1 cellular context compared by ENCODE assay signal in the genomic region with DNA sequence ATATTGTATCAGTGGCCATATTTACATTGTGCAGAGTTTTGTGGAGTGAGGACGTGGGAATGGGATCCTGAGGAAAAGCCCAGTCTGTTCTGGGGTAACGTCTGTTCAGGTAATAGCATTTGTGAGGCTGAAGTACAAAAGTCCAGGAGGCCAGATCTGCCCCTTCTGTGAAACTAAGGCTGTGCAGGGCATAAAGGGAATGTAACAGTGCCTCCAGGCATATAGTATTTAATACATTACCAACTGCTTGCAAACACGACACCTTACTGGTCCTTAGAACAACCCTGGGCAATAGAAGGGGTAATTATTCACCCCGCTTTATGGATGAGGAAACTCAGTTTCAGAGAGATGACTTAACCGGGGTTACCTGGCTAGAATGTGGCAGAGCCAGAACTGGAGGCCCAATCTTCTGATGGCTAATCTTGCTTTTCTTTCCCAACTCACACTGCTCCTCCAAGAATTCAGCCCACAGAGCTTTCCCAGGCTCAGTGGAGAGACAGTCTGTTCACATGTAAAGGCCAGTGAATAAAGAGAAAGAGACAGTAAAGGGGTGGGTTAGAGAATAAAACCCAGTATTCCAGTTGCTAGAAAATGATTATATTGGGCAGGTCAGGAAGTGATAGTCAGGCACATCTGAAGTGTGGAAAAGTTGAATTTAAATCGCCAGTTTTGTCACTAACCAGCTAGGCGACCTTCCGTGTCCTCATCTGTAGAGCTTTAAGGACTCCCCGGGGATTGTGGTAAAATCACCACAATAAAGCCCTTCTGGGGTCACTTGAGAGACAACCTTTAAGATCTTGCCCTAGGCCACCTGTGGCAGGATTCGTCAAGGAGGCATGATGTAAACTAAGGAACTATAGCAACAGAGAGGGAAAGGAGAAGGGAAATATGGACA.
TF ChIP-seq lines count a peak whose summit lies in the region.

No MANE protein-coding gene starts in this region.

TF ChIP-seq in A549, 52 proteins besides CTCF, POLR2A, EP300 and RAD21 (continued from another document):
- no peak for TF ChIP-seq FOXS1 (CRISPR knock-in tag; IDR thresholded peaks at IDR 0.05)
- TF ChIP-seq NPAS2 (CRISPR knock-in tag; IDR thresholded peaks at IDR 0.05; ENCODE audit: borderline replicate concordance): no peak
- TF ChIP-seq, protein P1, sequence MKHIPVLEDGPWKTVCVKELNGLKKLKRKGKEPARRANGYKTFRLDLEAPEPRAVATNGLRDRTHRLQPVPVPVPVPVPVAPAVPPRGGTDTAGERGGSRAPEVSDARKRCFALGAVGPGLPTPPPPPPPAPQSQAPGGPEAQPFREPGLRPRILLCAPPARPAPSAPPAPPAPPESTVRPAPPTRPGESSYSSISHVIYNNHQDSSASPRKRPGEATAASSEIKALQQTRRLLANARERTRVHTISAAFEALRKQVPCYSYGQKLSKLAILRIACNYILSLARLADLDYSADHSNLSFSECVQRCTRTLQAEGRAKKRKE (CRISPR knock-in tag; IDR thresholded peaks at IDR 0.05; ENCODE audit: low read depth): no peak
- no peak for TF ChIP-seq FOSL2 (IDR thresholded peaks at IDR 0.05)
- no peak for TF ChIP-seq FOSL2 (CRISPR knock-in tag; IDR thresholded peaks at IDR 0.05)
- no peak for TF ChIP-seq RNF2 (IDR thresholded peaks at IDR 0.05; ENCODE audit: borderline replicate concordance, low read depth)
- TF ChIP-seq CHD4 (IDR thresholded peaks at IDR 0.05; ENCODE audit: borderline replicate concordance): no peak
- TF ChIP-seq TP53 (CRISPR knock-in tag; IDR thresholded peaks at IDR 0.05): no peak
- no peak for TF ChIP-seq ESRRA (IDR thresholded peaks at IDR 0.05; ENCODE audit: borderline replicate concordance, low read length)
- no peak for TF ChIP-seq ZSCAN20 (CRISPR knock-in tag; IDR thresholded peaks at IDR 0.05)
- no peak for TF ChIP-seq JUNB (IDR thresholded peaks at IDR 0.05)
- TF ChIP-seq PHF8 (IDR thresholded peaks at IDR 0.05; ENCODE audit: borderline replicate concordance, low read depth): no peak
- no peak for TF ChIP-seq KDM1A (IDR thresholded peaks at IDR 0.05; ENCODE audit: low read depth)
- TF ChIP-seq MYC (IDR thresholded peaks at IDR 0.05; ENCODE audit: borderline replicate concordance, low read length): no peak
